Comparison of ENCODE assay signal across 9 cellular contexts in genomic region chr1:70353038-70353437, GRCh38. TPM values are rescaled to one million over a fixed set of nuclear protein-coding genes. Genes with fewer than 3 reads are reported as not detected.
DNase-seq lines count a peak whose midpoint lies in the region; ATAC-seq and TF ChIP-seq lines count a peak whose summit lies in the region.
"Had no signal": no experiment of that assay in that cellular context is flagged by ENCODE, and none has a peak within 500 bp of the region (broad histone marks: within the 10 kb centered on the region; RNA-seq: fewer than 3 reads in every experiment).

No MANE protein-coding gene starts in this region.

- H3K4me3 ChIP-seq in GM08714 (ENCODE audit: low read length): peak overlapping the region; percentile 87
- peak overlapping the region; percentile 90 for H3K4me3 ChIP-seq in SJSA1
- peak overlapping the region; percentile 94 for H3K4me3 ChIP-seq in fibroblast of mammary gland (ENCODE audit: control insufficient read depth, low read depth, low read length)
- peak overlapping the region; percentile 85 for H3K4me3 ChIP-seq in rectal smooth muscle tissue (ENCODE audit: low read length)

- H3K27ac ChIP-seq in SJSA1: peak overlapping the region; percentile 97
- H3K27ac ChIP-seq in rectal smooth muscle tissue (ENCODE audit: low read depth, low read length): no peak overlapping the region

- H3K36me3 ChIP-seq in SJSA1: peaks cover 47% of the 10 kb centered on the region
- no peaks in the 10 kb centered on the region for H3K36me3 ChIP-seq in rectal smooth muscle tissue (ENCODE audit: control insufficient read depth, insufficient read depth, low read length)

- no peak for ATAC-seq in GM18867 (IDR thresholded peaks at IDR 0.05; ENCODE audit: unreplicated experiment)

- DNase-seq in SJSA1 (ENCODE audit: low read depth in 1 of 2, low spot score in 2 of 2) (no peak), fibroblast of mammary gland (ENCODE audit: low read depth) (no peak), DMS114 treated with DMSO at 0.1 percent for 48 hours (lab: John Stamatoyannopoulos, UW; ENCODE audit: unreplicated experiment) (no peak), NCI-H526 treated with DMSO at 0.1 percent for 48 hours (lab: John Stamatoyannopoulos, UW) (no peak)
- no peak for DNase-seq in stimulated activated CD4-positive, alpha-beta T cell treated with anti-CD3 and anti-CD28 coated beads, Interleukin-4, amount 100 ng/mL, for 4 hours
- DNase-seq: NCI-H69 had no signal

- H3K4me1 ChIP-seq in SJSA1 (replicated peaks) (peaks cover 17% of the 10 kb centered on the region), rectal smooth muscle tissue (ENCODE audit: control insufficient read depth, insufficient read depth, low read length) (peaks cover 8% of the 10 kb centered on the region)

- no peaks in the 10 kb centered on the region for H3K9me3 ChIP-seq in SJSA1 (replicated peaks)

- no peak for TF ChIP-seq CTCF in fibroblast of mammary gland (conservative IDR thresholded peaks at IDR 0.05; ENCODE audit: control insufficient read depth, insufficient read depth, low read depth, low read length)

- H3K27me3 ChIP-seq in SJSA1 (replicated peaks): no peaks in the 10 kb centered on the region
- H3K27me3 ChIP-seq in rectal smooth muscle tissue (ENCODE audit: control insufficient read depth, insufficient read depth, low read length): no peaks in the 10 kb centered on the region

- no peak overlapping the region for H3K9ac ChIP-seq in rectal smooth muscle tissue (ENCODE audit: low read length)

RNA-seq across cellular contexts. Expression of gene ANKRD13C, which starts 1.5 kb away (rescaled TPM):
- total RNA-seq in SJSA1 (2014; rRNA removed; shearing (Covaris generic)): 44.9 and 48.8 TPM in 2 replicates

RNA-seq across cellular contexts. Expression of gene CTH, which starts 58.0 kb away (rescaled TPM):
- 2.2 and 2.8 TPM in 2 replicates for total RNA-seq in SJSA1 (2014; rRNA removed; shearing (Covaris generic))
